Comparison of ENCODE assay signal across 24 cellular contexts in the genomic region with DNA sequence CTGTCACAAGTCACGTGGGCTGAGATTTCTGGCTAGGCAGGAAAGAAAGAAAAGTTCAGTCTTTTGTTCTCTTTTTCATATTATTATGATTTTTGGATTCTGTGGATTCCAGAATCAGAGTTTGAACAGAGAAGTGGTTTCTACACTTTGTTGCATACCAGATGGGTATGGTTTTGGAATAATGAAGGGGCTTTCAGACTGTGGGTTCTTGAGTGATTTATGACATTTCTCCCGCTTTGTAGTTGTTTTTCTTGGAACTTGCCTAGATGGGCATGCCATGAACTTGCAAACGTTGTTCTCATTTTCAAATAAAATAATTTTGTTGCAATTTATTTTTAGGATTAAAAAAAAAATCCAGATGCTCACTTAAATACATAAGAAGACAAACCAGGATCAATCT.
"Had no signal": no experiment of that assay in that cellular context is flagged by ENCODE, and none has a peak within 500 bp of the region (broad histone marks: within the 10 kb centered on the region; RNA-seq: fewer than 3 reads in every experiment).

No MANE protein-coding gene starts in this region.

- DNase-seq: activated B cell treated with CpG ODN at 0.5 μM for 24 hours; activated CD4-positive, alpha-beta T cell treated with anti-CD3 and anti-CD28 coated beads for 4 hours; activated CD4-positive, alpha-beta T cell treated with anti-CD3 and anti-CD28 coated beads, Interleukin-2, amount 50 U/mL, for 48 hours; activated naive CD4-positive, alpha-beta T cell treated with anti-CD3 and anti-CD28 coated beads for 36 hours; activated naive CD8-positive, alpha-beta T cell treated with anti-CD3 and anti-CD28 coated beads, Interleukin-2, amount 10 ng/mL, durations not matched to agents 7 days and 5 days; activated T-cell treated with anti-CD3 and anti-CD28 coated beads, Interleukin-2, amount 50 U/mL, for 48 hours; amniotic stem cell; effector CD4-positive, alpha-beta T cell; erythroblast; hippocampal formation; kidney glomerular epithelial cell; left ventricle myocardium superior; mesendoderm; naive thymus-derived CD4-positive, alpha-beta T cell; posterior cingulate gyrus; small intestine; stimulated activated CD4-positive, alpha-beta T cell treated with anti-CD3 and anti-CD28 coated beads, Interleukin-2, amount 100 ng/mL, for 24 hours; stimulated activated naive CD8-positive, alpha-beta T cell treated with anti-CD3 and anti-CD28 coated beads, Interleukin-15, amount 100 ng/mL, for 72 hours; tibial artery had no signal

- H3K27me3 ChIP-seq: tibial artery had no signal

- H3K9me3 ChIP-seq: tibial artery had no signal

- FAIRE-seq: endometrium, frontal cortex, small intestine, urothelium cell line had no signal

- ATAC-seq: left ventricle myocardium superior; naive thymus-derived CD4-positive, alpha-beta T cell; sciatic nerve; stimulated activated effector memory CD8-positive, alpha-beta T cell treated with anti-CD3 and anti-CD28 coated beads, Interleukin-12 subunit alpha, Interleukin-12 subunit beta, amount 100 ng/mL, for 72 hours; stimulated activated naive CD8-positive, alpha-beta T cell treated with anti-CD3 and anti-CD28 coated beads, Interleukin-15, amount 100 ng/mL, for 72 hours had no signal

- H3K4me3 ChIP-seq: tibial artery had no signal

- H3K27ac ChIP-seq: tibial artery had no signal
